In genomic region chr1:230310381-230311163, GRCh38 we compare ENCODE assay signal across 8 cellular contexts.
DNase-seq lines count a peak whose midpoint lies in the region; ATAC-seq and TF ChIP-seq lines count a peak whose summit lies in the region.

No MANE protein-coding gene starts in this region.

- no peaks in the 10 kb centered on the region for H3K9me2 ChIP-seq in Karpas-422 (replicated peaks; ENCODE audit: insufficient read depth, low read length)

- H3K4me1 ChIP-seq in Karpas-422 (ENCODE audit: low read length): no peaks in the 10 kb centered on the region
- H3K4me1 ChIP-seq in RWPE2 (ENCODE audit: insufficient read depth, poor library complexity, severe bottlenecking): peaks cover 13% of the 10 kb centered on the region
- peaks cover 0 to 3% (median 0%) of the 10 kb centered on the region in 4 donors for H3K4me1 ChIP-seq in tibial artery

- H3K27ac ChIP-seq in Karpas-422 (ENCODE audit: low read length) (no peak overlapping the region), RWPE2 (ENCODE audit: poor library complexity, severe bottlenecking) (no peak overlapping the region), tibial artery (no peak overlapping the region)

- H2AFZ ChIP-seq in Karpas-422 (ENCODE audit: low read length): no peak overlapping the region

- H3K4me3 ChIP-seq in Karpas-422 (ENCODE audit: low read length) (no peak overlapping the region), RWPE2 (ENCODE audit: severe bottlenecking) (no peak overlapping the region), foreskin fibroblast (ENCODE audit: low read depth in 1 of 2, low read length in 2 of 2) (no peak overlapping the region), tibial artery (no peak overlapping the region)

- H3K27me3 ChIP-seq in Karpas-422 (ENCODE audit: low read length) (no peaks in the 10 kb centered on the region), RWPE2 (ENCODE audit: insufficient read depth, poor library complexity, severe bottlenecking) (no peaks in the 10 kb centered on the region), tibial artery (peaks cover 0 to 3% of the 10 kb centered on the region in 2 donors)

- no peak overlapping the region for H3K9ac ChIP-seq in Karpas-422 (ENCODE audit: low read length)

- no peaks in the 10 kb centered on the region for H3K79me2 ChIP-seq in Karpas-422 (ENCODE audit: low read length)

- DNase-seq in SIG-M5 treated with dmso at 0.1 percent for 504 hours (lab: John Stamatoyannopoulos, UW; ENCODE audit: unreplicated experiment): peak; percentile 68
- DNase-seq in SIG-M5 (lab: John Stamatoyannopoulos, UW): no peak
- peak; percentile 78 for DNase-seq in Karpas-422
- no peak for DNase-seq in RWPE2 (ENCODE audit: low spot score)
- DNase-seq in activated effector memory CD4-positive, alpha-beta T cell treated with Interleukin-2 at 50 U/mL for 16 hours: peak; percentile 33
- peak; percentile 53 to 89 for DNase-seq in foreskin fibroblast
- DNase-seq in occipital lobe (lab: John Stamatoyannopoulos, UW): peak; percentile 59
- peak; percentile 81 to 83 for DNase-seq in tibial artery

- H3K36me3 ChIP-seq in Karpas-422 (ENCODE audit: insufficient read depth, low read length) (no peaks in the 10 kb centered on the region), RWPE2 (ENCODE audit: low read depth) (no peaks in the 10 kb centered on the region), tibial artery (no peaks in the 10 kb centered on the region)

- H4K20me1 ChIP-seq in Karpas-422 (ENCODE audit: insufficient read depth, low read depth, low read length): no peaks in the 10 kb centered on the region

- intact Hi-C loops in tibial artery (cut with DNase I; ENCODE audit: low total_unique reads): loop anchor here (2.0 kb wide), 1 partner anchor 650 kb away; no protein-coding TSS in a partner anchor

- H3K9me3 ChIP-seq in Karpas-422 (ENCODE audit: low read length) (no peaks in the 10 kb centered on the region), RWPE2 (ENCODE audit: severe bottlenecking) (no peaks in the 10 kb centered on the region), tibial artery (no peaks in the 10 kb centered on the region)

- no peak overlapping the region for H3K4me2 ChIP-seq in Karpas-422 (ENCODE audit: low read depth, low read length, poor library complexity, severe bottlenecking)

- peak; percentile 56 for ATAC-seq in RWPE2 (ENCODE audit: low read depth)

- peak; percentile 78 for TF ChIP-seq CTCF in RWPE2 (IDR thresholded peaks at IDR 0.05; ENCODE audit: poor library complexity, severe bottlenecking)
- TF ChIP-seq CTCF in foreskin fibroblast (IDR thresholded peaks at IDR 0.05; ENCODE audit: low read depth, low read length): peak; percentile 93
- peak; percentile 87 to 93 for TF ChIP-seq CTCF in tibial artery (IDR thresholded peaks at IDR 0.05)

Comparison
In these comparisons a context has a peak if more than half of its experiments do, and no peak if none do; other contexts are left out.
1. DNase-seq: peak in SIG-M5 treated with dmso at 0.1 percent for 504 hours (single experiment), Karpas-422 (single experiment), activated effector memory CD4-positive, alpha-beta T cell treated with Interleukin-2 at 50 U/mL for 16 hours (single experiment), foreskin fibroblast (2 of 2), occipital lobe (single experiment) and tibial artery (2 of 2); none in SIG-M5 (single experiment) and RWPE2 (single experiment).
2. Peak in every context shown above with its lines, with median percentiles within 50 percentile points of each other: CTCF ChIP-seq.